8 cellular contexts compared by ENCODE assay signal in genomic region chr12:112409064-112409905, GRCh38. TPM values are rescaled to one million over a fixed set of nuclear protein-coding genes. Genes with fewer than 3 reads are reported as not detected.
DNase-seq lines count a peak whose midpoint lies in the region; ATAC-seq and TF ChIP-seq lines count a peak whose summit lies in the region.

Gene RPL6 (minus strand): TSS chr12:112409605. CDS start chr12:112408656, 949 bp downstream.

- peak within 1 kb of the TSS; percentile 86 for H3K27ac ChIP-seq in colonic mucosa
- H3K27ac ChIP-seq in layer of hippocampus (ENCODE audit: low read depth, low read length): peak within 1 kb of the TSS; percentile 80

- peak within 1 kb of the TSS; percentile 85 for H3K4me3 ChIP-seq in colonic mucosa

- peak; percentile 78 for DNase-seq in AG09319 (ENCODE audit: extremely low read depth, low read depth)
- DNase-seq in NCI-H510A treated with DMSO at 0.1 percent for 48 hours (lab: John Stamatoyannopoulos, UW): peak; percentile 92
- peak; percentile 76 to 80 for DNase-seq in activated CD4-positive, alpha-beta T cell treated with anti-CD3 and anti-CD28 coated beads for 4 hours
- peak; percentile 87 for DNase-seq in colonic mucosa
- DNase-seq in stimulated activated CD4-positive, alpha-beta T cell treated with anti-CD3 and anti-CD28 coated beads, Interleukin-1b, Interleukin-23, amount 100 ng/mL, for 4 hours (ENCODE audit: low read depth in 2 of 2): peak; percentile 51 to 66

- intact Hi-C loops in colonic mucosa (cut with DNase I): no loop called here

- peak within 1 kb of the TSS; percentile 82 to 97 for H3K9ac ChIP-seq in colonic mucosa (ENCODE audit: low read depth in 2 of 2, low read length in 2 of 2)

- no peaks in the 10 kb centered on the region for H3K9me3 ChIP-seq in colonic mucosa

- ATAC-seq in GM19035 (IDR thresholded peaks at IDR 0.05; ENCODE audit: unreplicated experiment) (peak; percentile 90), HG03432 (IDR thresholded peaks at IDR 0.05; ENCODE audit: unreplicated experiment) (peak; percentile 81)

- H3K4me1 ChIP-seq in colonic mucosa: no peaks in the 10 kb centered on the region

- no peaks in the 10 kb centered on the region for H3K27me3 ChIP-seq in colonic mucosa
- no peaks in the 10 kb centered on the region for H3K27me3 ChIP-seq in layer of hippocampus (ENCODE audit: control insufficient read depth, insufficient read depth, low read length)

- TF ChIP-seq CTCF in AG09319 (IDR thresholded peaks at IDR 0.05; ENCODE audit: low read depth, low read length): no peak
- TF ChIP-seq CTCF in colonic mucosa (IDR thresholded peaks at IDR 0.05): no peak

- H3K36me3 ChIP-seq in colonic mucosa: peaks cover 11% of the 10 kb centered on the region

RNA-seq across cellular contexts. Expression of gene RPL6, which starts in this region (rescaled TPM):
- total RNA-seq in colonic mucosa: 1,000 to 10,000 TPM in 1 of 2 donors, 100 to 1,000 TPM in 1; 782 to 1,047 TPM

Comparison
In these comparisons a context has a peak if more than half of its experiments do, and no peak if none do; other contexts are left out.
1. Peak in every context shown above with its lines: DNase-seq, ATAC-seq, H3K4me3 ChIP-seq and H3K27ac ChIP-seq.